In genomic region chr20:63686492-63687321, GRCh38 we compare ENCODE assay signal across 6 cellular contexts. TPM values are rescaled to one million over a fixed set of nuclear protein-coding genes. Genes with fewer than 3 reads are reported as not detected.
DNase-seq lines count a peak whose midpoint lies in the region; ATAC-seq lines count a peak whose summit lies in the region.

No MANE protein-coding gene starts in this region.

- DNase-seq in T-helper 2 cell treated with Interferon-gamma antibody and Interleukin-4, amounts not matched to agents 5 μg/mL and 100 μg/mL, for 36 hours (ENCODE audit: low spot score): peak; percentile 42
- no peak for DNase-seq in T-helper 2 cell
- peak; percentile 94 for DNase-seq in cardiac septum (ENCODE audit: low spot score)
- DNase-seq in stimulated activated CD8-positive, alpha-beta memory T cell treated with anti-CD3 and anti-CD28 coated beads, Interleukin-12 subunit alpha, Interleukin-12 subunit beta, amount 100 ng/mL, for 4 hours (ENCODE audit: low read depth): peak; percentile 25
- no peak for DNase-seq in NAMALWA (ENCODE audit: low spot score)

- intact Hi-C loops in cardiac septum (cut with DNase I): no loop called here

- H3K36me3 Mint-ChIP-seq in T-helper 2 cell treated with Interferon-gamma antibody and Interleukin-4, amounts not matched to agents 5 μg/mL and 100 μg/mL, for 36 hours (ENCODE audit: low read depth): peaks cover 7% of the 10 kb centered on the region

- no peaks in the 10 kb centered on the region for H3K4me1 Mint-ChIP-seq in T-helper 2 cell treated with Interferon-gamma antibody and Interleukin-4, amounts not matched to agents 5 μg/mL and 100 μg/mL, for 36 hours (ENCODE audit: low read depth)

- no peak overlapping the region for H3K4me3 Mint-ChIP-seq in T-helper 2 cell treated with Interferon-gamma antibody and Interleukin-4, amounts not matched to agents 5 μg/mL and 100 μg/mL, for 36 hours

- no peak overlapping the region for H3K27ac Mint-ChIP-seq in T-helper 2 cell treated with Interferon-gamma antibody and Interleukin-4, amounts not matched to agents 5 μg/mL and 100 μg/mL, for 36 hours

- H3K27me3 Mint-ChIP-seq in T-helper 2 cell treated with Interferon-gamma antibody and Interleukin-4, amounts not matched to agents 5 μg/mL and 100 μg/mL, for 36 hours (ENCODE audit: low read depth): no peaks in the 10 kb centered on the region

- H3K9me3 Mint-ChIP-seq in T-helper 2 cell treated with Interferon-gamma antibody and Interleukin-4, amounts not matched to agents 5 μg/mL and 100 μg/mL, for 36 hours: no peaks in the 10 kb centered on the region

- no peak for ATAC-seq in GM19397 (IDR thresholded peaks at IDR 0.05; ENCODE audit: unreplicated experiment)

RNA-seq across cellular contexts. Expression of gene TNFRSF6B, which starts 9.7 kb away (rescaled TPM):
- total RNA-seq in cardiac septum: not detected

RNA-seq across cellular contexts. Expression of gene ARFRP1, which starts 21.1 kb away (rescaled TPM):
- 40.3 TPM for total RNA-seq in cardiac septum

RNA-seq across cellular contexts. Expression of gene ZGPAT, which starts 21.1 kb away (rescaled TPM):
- 16.7 TPM for total RNA-seq in cardiac septum

RNA-seq across cellular contexts. Expression of gene RTEL1, which starts 28.6 kb away (rescaled TPM):
- total RNA-seq in cardiac septum: 10.5 TPM

RNA-seq across cellular contexts. Expression of gene STMN3, which starts 33.5 kb away (rescaled TPM):
- 8.8 TPM for total RNA-seq in cardiac septum

Comparison
In these comparisons a context has a peak if more than half of its experiments do, and no peak if none do; other contexts are left out.
1. DNase-seq: peak in T-helper 2 cell treated with Interferon-gamma antibody and Interleukin-4, amounts not matched to agents 5 μg/mL and 100 μg/mL, for 36 hours (single experiment), cardiac septum (single experiment) and stimulated activated CD8-positive, alpha-beta memory T cell treated with anti-CD3 and anti-CD28 coated beads, Interleukin-12 subunit alpha, Interleukin-12 subunit beta, amount 100 ng/mL, for 4 hours (single experiment); none in T-helper 2 cell (0 of 5) and NAMALWA (single experiment).